ENCODE assay signal across 9 cellular contexts in genomic region chr3:152021951-152022461, GRCh38.
DNase-seq lines count a peak whose midpoint lies in the region; ATAC-seq and TF ChIP-seq lines count a peak whose summit lies in the region.
"Had no signal": no experiment of that assay in that cellular context is flagged by ENCODE, and none has a peak within 500 bp of the region (broad histone marks: within the 10 kb centered on the region; RNA-seq: fewer than 3 reads in every experiment).

No MANE protein-coding gene starts in this region.

- no peaks in the 10 kb centered on the region for H3K9me3 Mint-ChIP-seq in activated CD8-positive, alpha-beta memory T cell treated with anti-CD3 and anti-CD28 coated beads, Interleukin-2, amount 10 ng/mL, durations not matched to agents 7 days and 5 days (ENCODE audit: low read depth)
- H3K9me3 Mint-ChIP-seq: immature natural killer cell had no signal

- H3K27me3 ChIP-seq in kidney epithelial cell (ENCODE audit: control insufficient read depth, insufficient read depth, low read length): no peaks in the 10 kb centered on the region

- H3K4me3 ChIP-seq in kidney epithelial cell (ENCODE audit: low read depth, low read length): no peak overlapping the region

- peak; percentile 64 for ATAC-seq in HG02571 (IDR thresholded peaks at IDR 0.05; ENCODE audit: unreplicated experiment)
- no peak for ATAC-seq in GM21360 (IDR thresholded peaks at IDR 0.05; ENCODE audit: unreplicated experiment)
- ATAC-seq in activated CD8-positive, alpha-beta memory T cell treated with anti-CD3 and anti-CD28 coated beads, Interleukin-2, amount 10 ng/mL, durations not matched to agents 7 days and 5 days: no peak
- no peak for ATAC-seq in HG02623 (IDR thresholded peaks at IDR 0.05; ENCODE audit: unreplicated experiment)

- H3K36me3 ChIP-seq in kidney epithelial cell (ENCODE audit: control insufficient read depth, insufficient read depth, low read length): no peaks in the 10 kb centered on the region

- H3K4me1 Mint-ChIP-seq in activated CD8-positive, alpha-beta memory T cell treated with anti-CD3 and anti-CD28 coated beads, Interleukin-2, amount 10 ng/mL, durations not matched to agents 7 days and 5 days: no peaks in the 10 kb centered on the region
- H3K4me1 Mint-ChIP-seq: immature natural killer cell had no signal

- no peak for TF ChIP-seq CTCF in kidney epithelial cell (IDR thresholded peaks at IDR 0.05; ENCODE audit: insufficient read depth, low read length, poor library complexity, severe bottlenecking)

- DNase-seq in A172 (ENCODE audit: low spot score) (peak; percentile 80), activated T-cell treated with anti-CD3 and anti-CD28 coated beads for 48 hours (ENCODE audit: low read depth) (peak; percentile 23), kidney epithelial cell (ENCODE audit: low read depth) (peak; percentile 54), NCI-H1105 treated with DMSO at 0.1 percent for 48 hours (lab: John Stamatoyannopoulos, UW) (no peak)
- DNase-seq in activated CD8-positive, alpha-beta memory T cell treated with anti-CD3 and anti-CD28 coated beads, Interleukin-2, amount 10 ng/mL, durations not matched to agents 7 days and 5 days: no peak
- DNase-seq: immature natural killer cell had no signal

- CTCF ChIA-PET in activated CD8-positive, alpha-beta memory T cell treated with anti-CD3 and anti-CD28 coated beads, Interleukin-2, amount 10 ng/mL, durations not matched to agents 7 days and 5 days (lab: Charles Lee): no interaction called here

- H3K36me3 Mint-ChIP-seq in activated CD8-positive, alpha-beta memory T cell treated with anti-CD3 and anti-CD28 coated beads, Interleukin-2, amount 10 ng/mL, durations not matched to agents 7 days and 5 days: no peaks in the 10 kb centered on the region
- H3K36me3 Mint-ChIP-seq: immature natural killer cell had no signal

- peaks cover 12% of the 10 kb centered on the region for H3K27me3 Mint-ChIP-seq in activated CD8-positive, alpha-beta memory T cell treated with anti-CD3 and anti-CD28 coated beads, Interleukin-2, amount 10 ng/mL, durations not matched to agents 7 days and 5 days

- H3K27ac Mint-ChIP-seq in activated CD8-positive, alpha-beta memory T cell treated with anti-CD3 and anti-CD28 coated beads, Interleukin-2, amount 10 ng/mL, durations not matched to agents 7 days and 5 days: no peak overlapping the region
- H3K27ac Mint-ChIP-seq: immature natural killer cell had no signal

- no peak overlapping the region for H3K4me3 Mint-ChIP-seq in activated CD8-positive, alpha-beta memory T cell treated with anti-CD3 and anti-CD28 coated beads, Interleukin-2, amount 10 ng/mL, durations not matched to agents 7 days and 5 days
- H3K4me3 Mint-ChIP-seq: immature natural killer cell had no signal

Comparison
In these comparisons a context has a peak if more than half of its experiments do, and no peak if none do; other contexts are left out.
1. DNase-seq: peak in A172 (single experiment), activated T-cell treated with anti-CD3 and anti-CD28 coated beads for 48 hours (single experiment) and kidney epithelial cell (single experiment); none in NCI-H1105 treated with DMSO at 0.1 percent for 48 hours (single experiment) and activated CD8-positive, alpha-beta memory T cell treated with anti-CD3 and anti-CD28 coated beads, Interleukin-2, amount 10 ng/mL, durations not matched to agents 7 days and 5 days (single experiment).